In the genomic region with DNA sequence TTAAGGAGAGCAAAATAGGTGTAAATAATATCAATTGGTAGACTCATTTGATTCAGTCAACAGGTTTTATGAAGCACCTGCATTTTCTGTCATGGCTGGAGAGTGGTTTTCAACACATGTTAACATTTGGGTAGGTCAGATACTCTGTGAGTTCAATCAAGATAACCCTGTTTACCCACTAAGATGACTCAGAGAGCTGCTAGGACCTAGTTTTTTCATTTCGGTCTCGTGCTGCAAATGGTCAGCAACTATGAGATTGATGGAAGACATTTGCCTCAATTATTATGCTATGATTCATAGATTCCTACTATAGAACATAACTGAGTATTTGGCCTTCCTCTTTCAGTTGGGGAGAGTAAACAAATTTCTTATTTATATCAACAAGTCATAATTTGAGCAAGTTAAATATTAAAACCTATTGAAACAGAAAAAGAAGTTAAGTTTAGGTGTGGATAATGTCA, we compare ENCODE assay signal across 1 cellular context.
TF ChIP-seq lines count a peak whose summit lies in the region.

No MANE protein-coding gene starts in this region.

TF ChIP-seq in K562, 482 proteins besides CTCF, POLR2A, EP300 and RAD21 (continued from another document and continues in another):
- TF ChIP-seq, protein P1, sequence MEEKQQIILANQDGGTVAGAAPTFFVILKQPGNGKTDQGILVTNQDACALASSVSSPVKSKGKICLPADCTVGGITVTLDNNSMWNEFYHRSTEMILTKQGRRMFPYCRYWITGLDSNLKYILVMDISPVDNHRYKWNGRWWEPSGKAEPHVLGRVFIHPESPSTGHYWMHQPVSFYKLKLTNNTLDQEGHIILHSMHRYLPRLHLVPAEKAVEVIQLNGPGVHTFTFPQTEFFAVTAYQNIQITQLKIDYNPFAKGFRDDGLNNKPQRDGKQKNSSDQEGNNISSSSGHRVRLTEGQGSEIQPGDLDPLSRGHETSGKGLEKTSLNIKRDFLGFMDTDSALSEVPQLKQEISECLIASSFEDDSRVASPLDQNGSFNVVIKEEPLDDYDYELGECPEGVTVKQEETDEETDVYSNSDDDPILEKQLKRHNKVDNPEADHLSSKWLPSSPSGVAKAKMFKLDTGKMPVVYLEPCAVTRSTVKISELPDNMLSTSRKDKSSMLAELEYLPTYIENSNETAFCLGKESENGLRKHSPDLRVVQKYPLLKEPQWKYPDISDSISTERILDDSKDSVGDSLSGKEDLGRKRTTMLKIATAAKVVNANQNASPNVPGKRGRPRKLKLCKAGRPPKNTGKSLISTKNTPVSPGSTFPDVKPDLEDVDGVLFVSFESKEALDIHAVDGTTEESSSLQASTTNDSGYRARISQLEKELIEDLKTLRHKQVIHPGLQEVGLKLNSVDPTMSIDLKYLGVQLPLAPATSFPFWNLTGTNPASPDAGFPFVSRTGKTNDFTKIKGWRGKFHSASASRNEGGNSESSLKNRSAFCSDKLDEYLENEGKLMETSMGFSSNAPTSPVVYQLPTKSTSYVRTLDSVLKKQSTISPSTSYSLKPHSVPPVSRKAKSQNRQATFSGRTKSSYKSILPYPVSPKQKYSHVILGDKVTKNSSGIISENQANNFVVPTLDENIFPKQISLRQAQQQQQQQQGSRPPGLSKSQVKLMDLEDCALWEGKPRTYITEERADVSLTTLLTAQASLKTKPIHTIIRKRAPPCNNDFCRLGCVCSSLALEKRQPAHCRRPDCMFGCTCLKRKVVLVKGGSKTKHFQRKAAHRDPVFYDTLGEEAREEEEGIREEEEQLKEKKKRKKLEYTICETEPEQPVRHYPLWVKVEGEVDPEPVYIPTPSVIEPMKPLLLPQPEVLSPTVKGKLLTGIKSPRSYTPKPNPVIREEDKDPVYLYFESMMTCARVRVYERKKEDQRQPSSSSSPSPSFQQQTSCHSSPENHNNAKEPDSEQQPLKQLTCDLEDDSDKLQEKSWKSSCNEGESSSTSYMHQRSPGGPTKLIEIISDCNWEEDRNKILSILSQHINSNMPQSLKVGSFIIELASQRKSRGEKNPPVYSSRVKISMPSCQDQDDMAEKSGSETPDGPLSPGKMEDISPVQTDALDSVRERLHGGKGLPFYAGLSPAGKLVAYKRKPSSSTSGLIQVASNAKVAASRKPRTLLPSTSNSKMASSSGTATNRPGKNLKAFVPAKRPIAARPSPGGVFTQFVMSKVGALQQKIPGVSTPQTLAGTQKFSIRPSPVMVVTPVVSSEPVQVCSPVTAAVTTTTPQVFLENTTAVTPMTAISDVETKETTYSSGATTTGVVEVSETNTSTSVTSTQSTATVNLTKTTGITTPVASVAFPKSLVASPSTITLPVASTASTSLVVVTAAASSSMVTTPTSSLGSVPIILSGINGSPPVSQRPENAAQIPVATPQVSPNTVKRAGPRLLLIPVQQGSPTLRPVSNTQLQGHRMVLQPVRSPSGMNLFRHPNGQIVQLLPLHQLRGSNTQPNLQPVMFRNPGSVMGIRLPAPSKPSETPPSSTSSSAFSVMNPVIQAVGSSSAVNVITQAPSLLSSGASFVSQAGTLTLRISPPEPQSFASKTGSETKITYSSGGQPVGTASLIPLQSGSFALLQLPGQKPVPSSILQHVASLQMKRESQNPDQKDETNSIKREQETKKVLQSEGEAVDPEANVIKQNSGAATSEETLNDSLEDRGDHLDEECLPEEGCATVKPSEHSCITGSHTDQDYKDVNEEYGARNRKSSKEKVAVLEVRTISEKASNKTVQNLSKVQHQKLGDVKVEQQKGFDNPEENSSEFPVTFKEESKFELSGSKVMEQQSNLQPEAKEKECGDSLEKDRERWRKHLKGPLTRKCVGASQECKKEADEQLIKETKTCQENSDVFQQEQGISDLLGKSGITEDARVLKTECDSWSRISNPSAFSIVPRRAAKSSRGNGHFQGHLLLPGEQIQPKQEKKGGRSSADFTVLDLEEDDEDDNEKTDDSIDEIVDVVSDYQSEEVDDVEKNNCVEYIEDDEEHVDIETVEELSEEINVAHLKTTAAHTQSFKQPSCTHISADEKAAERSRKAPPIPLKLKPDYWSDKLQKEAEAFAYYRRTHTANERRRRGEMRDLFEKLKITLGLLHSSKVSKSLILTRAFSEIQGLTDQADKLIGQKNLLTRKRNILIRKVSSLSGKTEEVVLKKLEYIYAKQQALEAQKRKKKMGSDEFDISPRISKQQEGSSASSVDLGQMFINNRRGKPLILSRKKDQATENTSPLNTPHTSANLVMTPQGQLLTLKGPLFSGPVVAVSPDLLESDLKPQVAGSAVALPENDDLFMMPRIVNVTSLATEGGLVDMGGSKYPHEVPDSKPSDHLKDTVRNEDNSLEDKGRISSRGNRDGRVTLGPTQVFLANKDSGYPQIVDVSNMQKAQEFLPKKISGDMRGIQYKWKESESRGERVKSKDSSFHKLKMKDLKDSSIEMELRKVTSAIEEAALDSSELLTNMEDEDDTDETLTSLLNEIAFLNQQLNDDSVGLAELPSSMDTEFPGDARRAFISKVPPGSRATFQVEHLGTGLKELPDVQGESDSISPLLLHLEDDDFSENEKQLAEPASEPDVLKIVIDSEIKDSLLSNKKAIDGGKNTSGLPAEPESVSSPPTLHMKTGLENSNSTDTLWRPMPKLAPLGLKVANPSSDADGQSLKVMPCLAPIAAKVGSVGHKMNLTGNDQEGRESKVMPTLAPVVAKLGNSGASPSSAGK (IDR thresholded peaks at IDR 0.05), result peak; percentile 42; the same call in 1 of the 2 replicates
- TF ChIP-seq EP400 (IDR thresholded peaks at IDR 0.05) (peak; percentile 42; the same call in 1 of the 2 replicates), L3MBTL2 (IDR thresholded peaks at IDR 0.05) (peak; percentile 40), ADNP (tag; IDR thresholded peaks at IDR 0.05) (peak; percentile 40; the same call in 1 of the 2 replicates), SOX6 (IDR thresholded peaks at IDR 0.05) (peak; percentile 86), ATF7 (IDR thresholded peaks at IDR 0.05) (peak; percentile 71), TRIM24 (IDR thresholded peaks at IDR 0.05) (peak; percentile 67 to 79; a peak in 3 of 4 replicates), JUN (IDR thresholded peaks at IDR 0.05; ENCODE audit: borderline replicate concordance, low read depth, low read length) (peak; percentile 97), JUN (CRISPR knock-in tag; IDR thresholded peaks at IDR 0.05; ENCODE audit: borderline replicate concordance) (no peak), ZZZ3 (IDR thresholded peaks at IDR 0.05) (no peak), BCOR (IDR thresholded peaks at IDR 0.05) (no peak), POLR2H (tag; IDR thresholded peaks at IDR 0.05; ENCODE audit: low read depth) (no peak), MCM2 (IDR thresholded peaks at IDR 0.05; ENCODE audit: low read depth) (no peak), SMARCA4 (IDR thresholded peaks at IDR 0.05) (peak; percentile 95), HES1 (IDR thresholded peaks at IDR 0.05; ENCODE audit: low read depth) (peak; percentile 74), CHCHD3 (CRISPR knock-in tag; IDR thresholded peaks at IDR 0.05) (no peak), ZFP1 (CRISPR knock-in tag; IDR thresholded peaks at IDR 0.05) (0 out of 2 replicates have a peak, but pooled peaks have one; percentile 60), IRF9 (tag; IDR thresholded peaks at IDR 0.05) (peak; percentile 40; the same call in 1 of the 2 replicates), MNT (conservative IDR thresholded peaks at IDR 0.05) (0 out of 4 replicates have a peak, but pooled peaks of 1 of the 2 experiments have one; percentile 33), TAL1 (IDR thresholded peaks at IDR 0.05) (peak; percentile 47), PKNOX1 (IDR thresholded peaks at IDR 0.05) (peak; percentile 59; the same call in 1 of the 2 replicates), DEAF1 (CRISPR knock-in tag; IDR thresholded peaks at IDR 0.05) (0 out of 2 replicates have a peak, but pooled peaks have one; percentile 18), HNRNPUL1 (IDR thresholded peaks at IDR 0.05; ENCODE audit: low read length) (no peak), C11orf30 (IDR thresholded peaks at IDR 0.05; ENCODE audit: low read depth) (peak; percentile 22; the same call in 1 of the 2 replicates), JUND (IDR thresholded peaks at IDR 0.05; ENCODE audit: borderline replicate concordance, low read depth, low read length) (peak; percentile 99), JUND (tag; IDR thresholded peaks at IDR 0.05; ENCODE audit: borderline replicate concordance, low read depth, low read length) (peak; percentile 97), TEAD4 (IDR thresholded peaks at IDR 0.05; ENCODE audit: low read length) (peak; percentile 84), TEAD4 (CRISPR knock-in tag; IDR thresholded peaks at IDR 0.05; ENCODE audit: borderline replicate concordance) (no peak), HSF4 (CRISPR knock-in tag; IDR thresholded peaks at IDR 0.05; ENCODE audit: borderline replicate concordance) (peak; percentile 68; the same call in 1 of the 2 replicates), RFX5 (IDR thresholded peaks at IDR 0.05; ENCODE audit: low read depth, low read length) (no peak), MTA3 (IDR thresholded peaks at IDR 0.05; ENCODE audit: borderline replicate concordance) (0 out of 2 replicates have a peak, but pooled peaks have one; percentile 40), ATF3 (IDR thresholded peaks at IDR 0.05) (peak; percentile 96), ATF3 (CRISPR knock-in tag; conservative IDR thresholded peaks at IDR 0.05) (peak; percentile 76; the same call in 1 of the 2 replicates), FOXA1 (IDR thresholded peaks at IDR 0.05; ENCODE audit: borderline replicate concordance) (peak; percentile 66; the same call in 1 of the 2 replicates), MEIS2 (IDR thresholded peaks at IDR 0.05; ENCODE audit: partially characterized antibody) (peak; percentile 80), ELF1 (tag; IDR thresholded peaks at IDR 0.05) (no peak)
- TF ChIP-seq, protein P2, sequence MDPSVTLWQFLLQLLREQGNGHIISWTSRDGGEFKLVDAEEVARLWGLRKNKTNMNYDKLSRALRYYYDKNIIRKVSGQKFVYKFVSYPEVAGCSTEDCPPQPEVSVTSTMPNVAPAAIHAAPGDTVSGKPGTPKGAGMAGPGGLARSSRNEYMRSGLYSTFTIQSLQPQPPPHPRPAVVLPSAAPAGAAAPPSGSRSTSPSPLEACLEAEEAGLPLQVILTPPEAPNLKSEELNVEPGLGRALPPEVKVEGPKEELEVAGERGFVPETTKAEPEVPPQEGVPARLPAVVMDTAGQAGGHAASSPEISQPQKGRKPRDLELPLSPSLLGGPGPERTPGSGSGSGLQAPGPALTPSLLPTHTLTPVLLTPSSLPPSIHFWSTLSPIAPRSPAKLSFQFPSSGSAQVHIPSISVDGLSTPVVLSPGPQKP (CRISPR knock-in tag; IDR thresholded peaks at IDR 0.05), result no peak
- TF ChIP-seq, protein P3, sequence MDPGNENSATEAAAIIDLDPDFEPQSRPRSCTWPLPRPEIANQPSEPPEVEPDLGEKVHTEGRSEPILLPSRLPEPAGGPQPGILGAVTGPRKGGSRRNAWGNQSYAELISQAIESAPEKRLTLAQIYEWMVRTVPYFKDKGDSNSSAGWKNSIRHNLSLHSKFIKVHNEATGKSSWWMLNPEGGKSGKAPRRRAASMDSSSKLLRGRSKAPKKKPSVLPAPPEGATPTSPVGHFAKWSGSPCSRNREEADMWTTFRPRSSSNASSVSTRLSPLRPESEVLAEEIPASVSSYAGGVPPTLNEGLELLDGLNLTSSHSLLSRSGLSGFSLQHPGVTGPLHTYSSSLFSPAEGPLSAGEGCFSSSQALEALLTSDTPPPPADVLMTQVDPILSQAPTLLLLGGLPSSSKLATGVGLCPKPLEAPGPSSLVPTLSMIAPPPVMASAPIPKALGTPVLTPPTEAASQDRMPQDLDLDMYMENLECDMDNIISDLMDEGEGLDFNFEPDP (CRISPR knock-in tag; IDR thresholded peaks at IDR 0.05), result no peak
